Comparison of ENCODE assay signal across 20 cellular contexts in genomic region chr21:38489283-38489677, GRCh38. TPM values are rescaled to one million over a fixed set of nuclear protein-coding genes. Genes with fewer than 3 reads are reported as not detected.
A peak's percentile ranks its signal among the peaks of the same experiment; 100 is the strongest.
DNase-seq lines count a peak whose midpoint lies in the region; ATAC-seq, FAIRE-seq and TF ChIP-seq lines count a peak whose summit lies in the region.
"Had no signal": no experiment of that assay in that cellular context is flagged by ENCODE, and none has a peak within 500 bp of the region (broad histone marks: within the 10 kb centered on the region; RNA-seq: fewer than 3 reads in every experiment).

No MANE protein-coding gene starts in this region.

- no peak for DNase-seq in left ventricle myocardium inferior
- no peak for DNase-seq in left cardiac atrium
- DNase-seq in esophagus muscularis mucosa (ENCODE audit: extremely low spot score): peak; percentile 42
- no peak for DNase-seq in neural progenitor cell (ENCODE audit: low spot score)
- DNase-seq in vagina (ENCODE audit: extremely low spot score in 2 of 2): no peak
- no peak for DNase-seq in stimulated activated effector memory CD8-positive, alpha-beta T cell treated with anti-CD3 and anti-CD28 coated beads, Interleukin-12 subunit alpha, Interleukin-12 subunit beta, amount 100 ng/mL, for 72 hours (ENCODE audit: low spot score in 2 of 2)
- DNase-seq in urothelium cell line (ENCODE audit: low spot score): no peak
- no peak for DNase-seq in amniotic stem cell (lab: John Stamatoyannopoulos, UW)
- DNase-seq: activated CD4-positive, alpha-beta T cell treated with anti-CD3 and anti-CD28 coated beads, Interleukin-2, amount 50 U/mL, for 4 hours; activated gamma-delta T cell; C1 segment of cervical spinal cord; endodermal cell; NCI-H524; stimulated activated CD4-positive, alpha-beta T cell treated with anti-CD3 and anti-CD28 coated beads, Interleukin-2, amount 100 ng/mL, for 48 hours had no signal

- intact Hi-C loops in left ventricle myocardium inferior (cut with micrococcal nuclease) (no loop called here), left cardiac atrium (cut with DNase I) (no loop called here), esophagus muscularis mucosa (cut with DNase I) (no loop called here), vagina (cut with DNase I) (no loop called here)

- H3K9ac ChIP-seq in neural progenitor cell: no peak overlapping the region

- peak overlapping the region; percentile 91 for H2AFZ ChIP-seq in neural progenitor cell (replicated peaks)

- WGBS in esophagus muscularis mucosa: 85% methylated on average over 3 of the region's 3 CpGs

- H3K27ac ChIP-seq in left ventricle myocardium inferior (replicated peaks) (peak overlapping the region; percentile 45), esophagus muscularis mucosa (replicated peaks in 1 of 4) (no peak overlapping the region), neural progenitor cell (no peak overlapping the region), vagina (peak overlapping the region; percentile 46)
- H3K27ac ChIP-seq: A549 had no signal

- no peaks in the 10 kb centered on the region for H3K27me3 Mint-ChIP-seq in neural progenitor cell (ENCODE audit: insufficient read depth, low read depth)

- H3K9me3 Mint-ChIP-seq in neural progenitor cell: no peaks in the 10 kb centered on the region
- no peaks in the 10 kb centered on the region for H3K9me3 Mint-ChIP-seq in stimulated activated effector memory CD8-positive, alpha-beta T cell treated with anti-CD3 and anti-CD28 coated beads, Interleukin-12 subunit alpha, Interleukin-12 subunit beta, amount 100 ng/mL, for 72 hours
- H3K9me3 Mint-ChIP-seq: central memory CD8-positive, alpha-beta T cell; endodermal cell; T-helper 1 cell treated with Interleukin-12 subunit alpha and Interleukin-12 subunit beta and Interleukin-4 antibody, amounts not matched to agents 30 μg/mL and 1 μg/mL, for 36 hours had no signal

- no peak overlapping the region for H3K4me3 Mint-ChIP-seq in neural progenitor cell
- H3K4me3 Mint-ChIP-seq in stimulated activated effector memory CD8-positive, alpha-beta T cell treated with anti-CD3 and anti-CD28 coated beads, Interleukin-12 subunit alpha, Interleukin-12 subunit beta, amount 100 ng/mL, for 72 hours: no peak overlapping the region
- H3K4me3 Mint-ChIP-seq: central memory CD8-positive, alpha-beta T cell; endodermal cell; T-helper 1 cell treated with Interleukin-12 subunit alpha and Interleukin-12 subunit beta and Interleukin-4 antibody, amounts not matched to agents 30 μg/mL and 1 μg/mL, for 36 hours had no signal

- TF ChIP-seq CTCF in left ventricle myocardium inferior (IDR thresholded peaks at IDR 0.05; ENCODE audit: borderline replicate concordance) (no peak), esophagus muscularis mucosa (IDR thresholded peaks at IDR 0.05) (no peak), neural progenitor cell (IDR thresholded peaks at IDR 0.05) (no peak), vagina (IDR thresholded peaks at IDR 0.05) (no peak)

- no peaks in the 10 kb centered on the region for H3K27me3 ChIP-seq in left ventricle myocardium inferior (ENCODE audit: low read depth)
- peaks cover 0 to 8% (median 0%) of the 10 kb centered on the region in 4 donors for H3K27me3 ChIP-seq in esophagus muscularis mucosa
- H3K27me3 ChIP-seq in neural progenitor cell: no peaks in the 10 kb centered on the region
- no peaks in the 10 kb centered on the region for H3K27me3 ChIP-seq in vagina

- H3K27ac Mint-ChIP-seq in neural progenitor cell: peak overlapping the region; percentile 14
- H3K27ac Mint-ChIP-seq in stimulated activated effector memory CD8-positive, alpha-beta T cell treated with anti-CD3 and anti-CD28 coated beads, Interleukin-12 subunit alpha, Interleukin-12 subunit beta, amount 100 ng/mL, for 72 hours: no peak overlapping the region
- H3K27ac Mint-ChIP-seq: endodermal cell; T-helper 1 cell treated with Interleukin-12 subunit alpha and Interleukin-12 subunit beta and Interleukin-4 antibody, amounts not matched to agents 30 μg/mL and 1 μg/mL, for 36 hours had no signal

- H3K9me3 ChIP-seq in left ventricle myocardium inferior (replicated peaks) (no peaks in the 10 kb centered on the region), esophagus muscularis mucosa (no peaks in the 10 kb centered on the region), neural progenitor cell (ENCODE audit: low read depth) (no peaks in the 10 kb centered on the region), vagina (no peaks in the 10 kb centered on the region)
- H3K9me3 ChIP-seq: A549, adrenal gland had no signal

- H3K4me1 ChIP-seq in left ventricle myocardium inferior: peaks cover 94% of the 10 kb centered on the region
- H3K4me1 ChIP-seq in esophagus muscularis mucosa: peaks cover 0 to 10% (median 7%) of the 10 kb centered on the region in 4 donors
- H3K4me1 ChIP-seq in neural progenitor cell: peaks cover 29% of the 10 kb centered on the region
- peaks cover 20% of the 10 kb centered on the region for H3K4me1 ChIP-seq in vagina
- H3K4me1 ChIP-seq: adrenal gland had no signal

- no peak for TF ChIP-seq EP300 in esophagus muscularis mucosa (IDR thresholded peaks at IDR 0.05)

- H4K20me1 ChIP-seq in neural progenitor cell (ENCODE audit: low read depth): no peaks in the 10 kb centered on the region

- H3K4me3 ChIP-seq in left ventricle myocardium inferior (no peak overlapping the region), esophagus muscularis mucosa (no peak overlapping the region), neural progenitor cell (no peak overlapping the region), vagina (no peak overlapping the region)
- H3K4me3 ChIP-seq: A549, adrenal gland had no signal

- H3K4me1 Mint-ChIP-seq in neural progenitor cell: peaks cover 38% of the 10 kb centered on the region
- no peaks in the 10 kb centered on the region for H3K4me1 Mint-ChIP-seq in stimulated activated effector memory CD8-positive, alpha-beta T cell treated with anti-CD3 and anti-CD28 coated beads, Interleukin-12 subunit alpha, Interleukin-12 subunit beta, amount 100 ng/mL, for 72 hours
- H3K4me1 Mint-ChIP-seq: central memory CD8-positive, alpha-beta T cell had no signal

- H3K4me2 ChIP-seq in neural progenitor cell: peak overlapping the region; percentile 47
- H3K4me2 ChIP-seq: A549 had no signal

- no peak for FAIRE-seq in urothelium cell line (lab: Jason Lieb, UNC)
- FAIRE-seq: A549, D721Med had no signal

- peaks cover 12% of the 10 kb centered on the region for H3F3A ChIP-seq in neural progenitor cell (ENCODE audit: low read depth)

- ATAC-seq in left cardiac atrium: no peak
- ATAC-seq in stimulated activated effector memory CD8-positive, alpha-beta T cell treated with anti-CD3 and anti-CD28 coated beads, Interleukin-12 subunit alpha, Interleukin-12 subunit beta, amount 100 ng/mL, for 72 hours: no peak
- ATAC-seq: A549 had no signal

- H3K36me3 ChIP-seq in left ventricle myocardium inferior (no peaks in the 10 kb centered on the region), esophagus muscularis mucosa (no peaks in the 10 kb centered on the region), neural progenitor cell (no peaks in the 10 kb centered on the region), vagina (no peaks in the 10 kb centered on the region)
- H3K36me3 ChIP-seq: adrenal gland had no signal

- H3K79me2 ChIP-seq in neural progenitor cell (ENCODE audit: low read depth): no peaks in the 10 kb centered on the region

- H3K36me3 Mint-ChIP-seq in neural progenitor cell: no peaks in the 10 kb centered on the region
- H3K36me3 Mint-ChIP-seq in stimulated activated effector memory CD8-positive, alpha-beta T cell treated with anti-CD3 and anti-CD28 coated beads, Interleukin-12 subunit alpha, Interleukin-12 subunit beta, amount 100 ng/mL, for 72 hours: no peaks in the 10 kb centered on the region

- TF ChIP-seq POLR2A in esophagus muscularis mucosa (IDR thresholded peaks at IDR 0.05; ENCODE audit: low read depth) (no peak), vagina (IDR thresholded peaks at IDR 0.05) (no peak)

RNA-seq across cellular contexts. Expression of gene ERG, which starts 9.0 kb away (rescaled TPM):
- total RNA-seq in left ventricle myocardium inferior (17.3 TPM), left cardiac atrium (10 to 100 TPM; 16.1 to 27.2 TPM), esophagus muscularis mucosa (10 to 100 TPM in 2 of 4 donors, 1 to 10 TPM in 2; 3.7 to 13.3 (median 10.6) TPM), neural progenitor cell (ENCODE audit: low replicate concordance) (0.09 TPM in 1 of 2 replicates, not detected in the other), vagina (20.9 TPM)
- total RNA-seq: endodermal cell, HT1080 had no signal

Comparison
In these comparisons a context has a peak if more than half of its experiments do, and no peak if none do; other contexts are left out.
1. H3K27ac ChIP-seq: peak in left ventricle myocardium inferior (single experiment) and vagina (single experiment); none in esophagus muscularis mucosa (0 of 4) and neural progenitor cell (single experiment).